Comparison of ENCODE assay signal across 27 cellular contexts in genomic region chr11:104602643-104603042, GRCh38.
"Had no signal": no experiment of that assay in that cellular context is flagged by ENCODE, and none has a peak within 500 bp of the region (broad histone marks: within the 10 kb centered on the region; RNA-seq: fewer than 3 reads in every experiment).

No MANE protein-coding gene starts in this region.

- H3K4me1 ChIP-seq: colonic mucosa, esophagus muscularis mucosa, heart right ventricle, left lung, prostate gland, right atrium auricular region, testis, tibial artery, upper lobe of left lung had no signal

- H3K27ac Mint-ChIP-seq: dendritic cell treated with granulocyte-macrophage colony-stimulating factor and Interleukin-4, amounts not matched to agents 40 ng/mL and 50 ng/mL, for 4 days; endodermal cell; mesothelial cell of epicardium; naive B cell; nephron; stimulated activated memory B cell treated with anti-CD40 and anti-IgM and Interleukin-4, amounts not matched to agents 10 μg/mL and 1 μg/mL and 100 μg/mL, for 72 hours had no signal

- H3K4me3 ChIP-seq: colonic mucosa, esophagus muscularis mucosa, heart right ventricle, left lung, mucosa of descending colon, prostate gland, right atrium auricular region, testis, tibial artery, upper lobe of left lung had no signal

- H3K36me3 Mint-ChIP-seq: naive B cell; stimulated activated memory B cell treated with anti-CD40 and anti-IgM and Interleukin-4, amounts not matched to agents 10 μg/mL and 1 μg/mL and 100 μg/mL, for 72 hours had no signal

- ATAC-seq: heart right ventricle; left cardiac atrium; left lung; mucosa of descending colon; sciatic nerve; stimulated activated memory B cell treated with anti-CD40 and anti-IgM and Interleukin-4, amounts not matched to agents 10 μg/mL and 1 μg/mL and 100 μg/mL, for 72 hours; stimulated activated naive CD8-positive, alpha-beta T cell treated with anti-CD3 and anti-CD28 coated beads, Interleukin-15, Interleukin-2, amounts not matched to agents 100 U/mL and 50 U/mL, for 24 hours had no signal

- H3K27me3 Mint-ChIP-seq: dendritic cell treated with granulocyte-macrophage colony-stimulating factor and Interleukin-4, amounts not matched to agents 40 ng/mL and 50 ng/mL, for 4 days; stimulated activated memory B cell treated with anti-CD40 and anti-IgM and Interleukin-4, amounts not matched to agents 10 μg/mL and 1 μg/mL and 100 μg/mL, for 72 hours had no signal

- H3K9me3 Mint-ChIP-seq: naive B cell had no signal

- H3K27ac ChIP-seq: colonic mucosa, esophagus muscularis mucosa, heart right ventricle, left lung, prostate gland, right atrium auricular region, testis, tibial artery, upper lobe of left lung had no signal

- H3K9me3 ChIP-seq: colonic mucosa, esophagus muscularis mucosa, mucosa of descending colon, prostate gland, right atrium auricular region, testis, tibial artery had no signal

- H3K4me1 Mint-ChIP-seq: naive B cell; nephron; stimulated activated memory B cell treated with anti-CD40 and anti-IgM and Interleukin-4, amounts not matched to agents 10 μg/mL and 1 μg/mL and 100 μg/mL, for 72 hours had no signal

- H3K27me3 ChIP-seq: colonic mucosa, esophagus muscularis mucosa, heart right ventricle, left lung, right atrium auricular region, testis, tibial artery, upper lobe of left lung had no signal

- DNase-seq: colonic mucosa; effector CD8-positive, alpha-beta T cell; endodermal cell; foreskin melanocyte; glutamatergic neuron; heart right ventricle; hippocampal formation; left cardiac atrium; left lung; mesenchymal stem cell; mucosa of descending colon; naive B cell; nucleus accumbens; stimulated activated CD4-positive, alpha-beta T cell treated with anti-CD3 and anti-CD28 coated beads, Interleukin-4, amount 100 ng/mL, for 4 hours; stimulated activated naive CD8-positive, alpha-beta T cell treated with anti-CD3 and anti-CD28 coated beads, Interleukin-15, Interleukin-2, amounts not matched to agents 100 U/mL and 50 U/mL, for 24 hours; substantia nigra; testis; tibial artery; upper lobe of left lung had no signal

- H3K36me3 ChIP-seq: colonic mucosa, esophagus muscularis mucosa, heart right ventricle, left lung, prostate gland, right atrium auricular region, tibial artery, upper lobe of left lung had no signal

- H3K4me3 Mint-ChIP-seq: dendritic cell treated with granulocyte-macrophage colony-stimulating factor and Interleukin-4, amounts not matched to agents 40 ng/mL and 50 ng/mL, for 4 days; endodermal cell; mesothelial cell of epicardium; naive B cell; nephron; stimulated activated memory B cell treated with anti-CD40 and anti-IgM and Interleukin-4, amounts not matched to agents 10 μg/mL and 1 μg/mL and 100 μg/mL, for 72 hours had no signal
